Comparison of ENCODE assay signal across 21 cellular contexts in genomic region chr3:29466442-29466841, GRCh38.
DNase-seq lines count a peak whose midpoint lies in the region; ATAC-seq and TF ChIP-seq lines count a peak whose summit lies in the region.
"Had no signal": no experiment of that assay in that cellular context is flagged by ENCODE, and none has a peak within 500 bp of the region (broad histone marks: within the 10 kb centered on the region; RNA-seq: fewer than 3 reads in every experiment).

No MANE protein-coding gene starts in this region.

- no peaks in the 10 kb centered on the region for H3K27me3 Mint-ChIP-seq in GM23338 (ENCODE audit: insufficient read depth, low read depth, poor library complexity)
- H3K27me3 Mint-ChIP-seq in osteocyte (ENCODE audit: unreplicated experiment), result no peaks in the 10 kb centered on the region
- no peaks in the 10 kb centered on the region for H3K27me3 Mint-ChIP-seq in neural progenitor cell (ENCODE audit: insufficient read depth, low read depth)
- H3K27me3 Mint-ChIP-seq: B cell had no signal

- H3K79me2 ChIP-seq in GM23338 (replicated peaks; ENCODE audit: insufficient read depth) (no peaks in the 10 kb centered on the region), neural progenitor cell (ENCODE audit: low read depth) (no peaks in the 10 kb centered on the region)

- H3K27ac Mint-ChIP-seq in GM23338 (no peak overlapping the region), osteocyte (ENCODE audit: unreplicated experiment) (peak overlapping the region; percentile 91), neural progenitor cell (no peak overlapping the region)
- H3K27ac Mint-ChIP-seq: B cell, CD14-positive monocyte, HFFc6 had no signal

- TF ChIP-seq CTCF in GM23338 (conservative IDR thresholded peaks at IDR 0.05; ENCODE audit: low read depth in 2 of 2), result no peak
- no peak for TF ChIP-seq CTCF in osteocyte (IDR thresholded peaks at IDR 0.05)
- no peak for TF ChIP-seq CTCF in left lung (IDR thresholded peaks at IDR 0.05)
- TF ChIP-seq CTCF in neural progenitor cell (IDR thresholded peaks at IDR 0.05), result no peak

- H3K36me3 ChIP-seq in GM23338 (ENCODE audit: insufficient read depth) (no peaks in the 10 kb centered on the region), SJCRH30 (no peaks in the 10 kb centered on the region), left lung (no peaks in the 10 kb centered on the region), neural progenitor cell (no peaks in the 10 kb centered on the region)
- H3K36me3 ChIP-seq: MG63 had no signal

- H3K4me2 ChIP-seq in GM23338 (peak overlapping the region; percentile 10), neural progenitor cell (no peak overlapping the region)
- H3K4me2 ChIP-seq: A549 had no signal

- intact Hi-C loops in left lung (cut with DNase I), result no loop called here

- H3K4me3 ChIP-seq in GM23338, result no peak overlapping the region
- peak overlapping the region; percentile 4 for H3K4me3 ChIP-seq in SJCRH30
- no peak overlapping the region for H3K4me3 ChIP-seq in left lung
- no peak overlapping the region for H3K4me3 ChIP-seq in neural progenitor cell
- H3K4me3 ChIP-seq: A549, MG63 had no signal

- H3K27me3 ChIP-seq in GM23338 (ENCODE audit: insufficient read depth), result no peaks in the 10 kb centered on the region
- no peaks in the 10 kb centered on the region for H3K27me3 ChIP-seq in SJCRH30
- H3K27me3 ChIP-seq in left lung, result no peaks in the 10 kb centered on the region
- H3K27me3 ChIP-seq in neural progenitor cell, result no peaks in the 10 kb centered on the region
- H3K27me3 ChIP-seq: MG63 had no signal

- H3K9me2 ChIP-seq in GM23338 (ENCODE audit: insufficient read depth), result no peaks in the 10 kb centered on the region

- H3K4me3 Mint-ChIP-seq in GM23338 (no peak overlapping the region), osteocyte (ENCODE audit: unreplicated experiment) (peak overlapping the region; percentile 56), neural progenitor cell (no peak overlapping the region)
- H3K4me3 Mint-ChIP-seq: B cell, CD14-positive monocyte, HFFc6 had no signal

- H2AFZ ChIP-seq in GM23338, result no peak overlapping the region
- H2AFZ ChIP-seq in neural progenitor cell (replicated peaks), result no peak overlapping the region

- peaks cover 25% of the 10 kb centered on the region for H3K4me1 Mint-ChIP-seq in GM23338
- H3K4me1 Mint-ChIP-seq in osteocyte (ENCODE audit: unreplicated experiment), result peaks cover 59% of the 10 kb centered on the region
- peaks cover 10% of the 10 kb centered on the region for H3K4me1 Mint-ChIP-seq in neural progenitor cell
- H3K4me1 Mint-ChIP-seq: B cell, CD14-positive monocyte had no signal

- H3K9me3 ChIP-seq in SJCRH30 (replicated peaks) (no peaks in the 10 kb centered on the region), left lung (no peaks in the 10 kb centered on the region), neural progenitor cell (ENCODE audit: low read depth) (no peaks in the 10 kb centered on the region)
- H3K9me3 ChIP-seq: A549, MG63 had no signal

- H3K27ac ChIP-seq in GM23338 (ENCODE audit: low read depth) (no peak overlapping the region), SJCRH30 (peak overlapping the region; percentile 11; the same call in 1 of the 2 replicates), left lung (no peak overlapping the region), neural progenitor cell (no peak overlapping the region)
- H3K27ac ChIP-seq: A549 had no signal

- H3F3A ChIP-seq in GM23338 (replicated peaks; ENCODE audit: low read depth), result no peaks in the 10 kb centered on the region
- H3F3A ChIP-seq in neural progenitor cell (ENCODE audit: low read depth), result no peaks in the 10 kb centered on the region

- no peak overlapping the region for H3K9ac ChIP-seq in neural progenitor cell

- H4K20me1 ChIP-seq in GM23338 (replicated peaks; ENCODE audit: insufficient read depth), result no peaks in the 10 kb centered on the region
- H4K20me1 ChIP-seq in neural progenitor cell (ENCODE audit: low read depth), result no peaks in the 10 kb centered on the region

- ATAC-seq in GM23338 (no peak), left lung (no peak)
- ATAC-seq: A549, PC-3 had no signal

- peak; percentile 51 for DNase-seq in COLO829 (ENCODE audit: low spot score)
- no peak for DNase-seq in GM23338 (ENCODE audit: low spot score)
- no peak for DNase-seq in SJCRH30
- DNase-seq in osteocyte (ENCODE audit: extremely low spot score, unreplicated experiment), result no peak
- no peak for DNase-seq in left lung
- DNase-seq in neural progenitor cell (ENCODE audit: low spot score), result no peak
- no peak for DNase-seq in cerebellar cortex (ENCODE audit: low spot score)
- DNase-seq: DMS79 treated with DMSO at 0.1 percent for 48 hours, H7, Kasumi-1, NCI-H1694, NCI-H2171, NCI-H345, NCI-H524, PC-3, Right ventricle myocardium superior had no signal

- H3K9me3 Mint-ChIP-seq in GM23338, result no peaks in the 10 kb centered on the region
- H3K9me3 Mint-ChIP-seq in osteocyte (ENCODE audit: unreplicated experiment), result no peaks in the 10 kb centered on the region
- no peaks in the 10 kb centered on the region for H3K9me3 Mint-ChIP-seq in neural progenitor cell
- H3K9me3 Mint-ChIP-seq: CD14-positive monocyte, HFFc6 had no signal

- H3K4me1 ChIP-seq in GM23338 (ENCODE audit: insufficient read depth) (peaks cover 21% of the 10 kb centered on the region), SJCRH30 (peaks cover 25% of the 10 kb centered on the region), left lung (peaks cover 0 to 5% of the 10 kb centered on the region in 2 donors), neural progenitor cell (no peaks in the 10 kb centered on the region)
- H3K4me1 ChIP-seq: A549 had no signal

- H3K36me3 Mint-ChIP-seq in GM23338 (ENCODE audit: low read depth) (no peaks in the 10 kb centered on the region), osteocyte (ENCODE audit: unreplicated experiment) (peaks cover 4% of the 10 kb centered on the region), neural progenitor cell (no peaks in the 10 kb centered on the region)
- H3K36me3 Mint-ChIP-seq: CD14-positive monocyte had no signal

TF ChIP-seq in GM23338, 12 proteins besides CTCF, POLR2A, EP300 and RAD21 (continues in another document):
- TF ChIP-seq JUNB (IDR thresholded peaks at IDR 0.05; ENCODE audit: unreplicated experiment), result no peak
- TF ChIP-seq POLR2AphosphoS5 (IDR thresholded peaks at IDR 0.05; ENCODE audit: low read depth), result no peak
- no peak for TF ChIP-seq ZNF331 (CRISPR knock-in tag; IDR thresholded peaks at IDR 0.05; ENCODE audit: low read depth)
- no peak for TF ChIP-seq ZNF114 (CRISPR knock-in tag; IDR thresholded peaks at IDR 0.05)
- no peak for TF ChIP-seq STAT1 (IDR thresholded peaks at IDR 0.05; ENCODE audit: unreplicated experiment)
- no peak for TF ChIP-seq REST (IDR thresholded peaks at IDR 0.05; ENCODE audit: unreplicated experiment)
